1 cellular context compared by ENCODE assay signal in the genomic region with DNA sequence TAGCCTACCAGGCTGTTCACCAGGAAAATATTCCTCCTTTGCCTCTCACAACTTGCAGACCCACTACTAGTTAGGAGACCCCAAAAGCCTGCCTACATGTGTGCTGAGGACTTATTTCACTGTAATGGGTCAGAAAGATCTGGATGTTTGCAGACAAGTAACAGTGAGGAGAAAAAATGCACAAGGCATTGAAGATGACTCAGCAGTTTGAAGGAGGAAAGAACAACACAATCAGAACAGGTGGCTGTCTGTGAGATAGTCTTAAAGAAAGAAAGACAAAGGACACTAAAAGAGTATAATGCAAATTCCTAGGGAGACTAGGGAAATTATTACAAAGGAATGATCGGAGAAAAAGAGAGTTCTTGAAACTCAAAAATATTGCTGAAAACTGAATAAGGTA.
TF ChIP-seq lines count a peak whose summit lies in the region.

No MANE protein-coding gene starts in this region.

TF ChIP-seq in K562, 482 proteins besides CTCF, POLR2A, EP300 and RAD21 (continued from another document):
- TF ChIP-seq RCOR1 (IDR thresholded peaks at IDR 0.05; ENCODE audit: borderline replicate concordance in 1 of 2, low read depth in 2 of 2, low read length in 2 of 2) (no peak), ZNF316 (IDR thresholded peaks at IDR 0.05) (peak; percentile 94), MBD2 (IDR thresholded peaks at IDR 0.05; ENCODE audit: borderline replicate concordance, low read depth) (no peak), ZNF41 (CRISPR knock-in tag; conservative IDR thresholded peaks at IDR 0.05) (no peak), ESRRB (CRISPR knock-in tag; IDR thresholded peaks at IDR 0.05; ENCODE audit: borderline replicate concordance) (no peak), THRAP3 (IDR thresholded peaks at IDR 0.05; ENCODE audit: borderline replicate concordance) (no peak), MAFK (IDR thresholded peaks at IDR 0.05; ENCODE audit: low read length) (peak; percentile 85), MAFF (IDR thresholded peaks at IDR 0.05; ENCODE audit: low read length) (peak; percentile 91), C11orf30 (IDR thresholded peaks at IDR 0.05; ENCODE audit: low read depth) (peak; percentile 89), NFE2 (IDR thresholded peaks at IDR 0.05; ENCODE audit: low read depth) (peak; percentile 81), BACH1 (tag; IDR thresholded peaks at IDR 0.05) (peak; percentile 66)
- TF ChIP-seq, protein P1, sequence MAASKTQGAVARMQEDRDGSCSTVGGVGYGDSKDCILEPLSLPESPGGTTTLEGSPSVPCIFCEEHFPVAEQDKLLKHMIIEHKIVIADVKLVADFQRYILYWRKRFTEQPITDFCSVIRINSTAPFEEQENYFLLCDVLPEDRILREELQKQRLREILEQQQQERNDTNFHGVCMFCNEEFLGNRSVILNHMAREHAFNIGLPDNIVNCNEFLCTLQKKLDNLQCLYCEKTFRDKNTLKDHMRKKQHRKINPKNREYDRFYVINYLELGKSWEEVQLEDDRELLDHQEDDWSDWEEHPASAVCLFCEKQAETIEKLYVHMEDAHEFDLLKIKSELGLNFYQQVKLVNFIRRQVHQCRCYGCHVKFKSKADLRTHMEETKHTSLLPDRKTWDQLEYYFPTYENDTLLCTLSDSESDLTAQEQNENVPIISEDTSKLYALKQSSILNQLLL (CRISPR knock-in tag; IDR thresholded peaks at IDR 0.05; ENCODE audit: borderline replicate concordance) = no peak
- TF ChIP-seq, protein P2, sequence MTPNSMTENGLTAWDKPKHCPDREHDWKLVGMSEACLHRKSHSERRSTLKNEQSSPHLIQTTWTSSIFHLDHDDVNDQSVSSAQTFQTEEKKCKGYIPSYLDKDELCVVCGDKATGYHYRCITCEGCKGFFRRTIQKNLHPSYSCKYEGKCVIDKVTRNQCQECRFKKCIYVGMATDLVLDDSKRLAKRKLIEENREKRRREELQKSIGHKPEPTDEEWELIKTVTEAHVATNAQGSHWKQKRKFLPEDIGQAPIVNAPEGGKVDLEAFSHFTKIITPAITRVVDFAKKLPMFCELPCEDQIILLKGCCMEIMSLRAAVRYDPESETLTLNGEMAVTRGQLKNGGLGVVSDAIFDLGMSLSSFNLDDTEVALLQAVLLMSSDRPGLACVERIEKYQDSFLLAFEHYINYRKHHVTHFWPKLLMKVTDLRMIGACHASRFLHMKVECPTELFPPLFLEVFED (CRISPR knock-in tag; conservative IDR thresholded peaks at IDR 0.05) = no peak
- TF ChIP-seq, protein P3, sequence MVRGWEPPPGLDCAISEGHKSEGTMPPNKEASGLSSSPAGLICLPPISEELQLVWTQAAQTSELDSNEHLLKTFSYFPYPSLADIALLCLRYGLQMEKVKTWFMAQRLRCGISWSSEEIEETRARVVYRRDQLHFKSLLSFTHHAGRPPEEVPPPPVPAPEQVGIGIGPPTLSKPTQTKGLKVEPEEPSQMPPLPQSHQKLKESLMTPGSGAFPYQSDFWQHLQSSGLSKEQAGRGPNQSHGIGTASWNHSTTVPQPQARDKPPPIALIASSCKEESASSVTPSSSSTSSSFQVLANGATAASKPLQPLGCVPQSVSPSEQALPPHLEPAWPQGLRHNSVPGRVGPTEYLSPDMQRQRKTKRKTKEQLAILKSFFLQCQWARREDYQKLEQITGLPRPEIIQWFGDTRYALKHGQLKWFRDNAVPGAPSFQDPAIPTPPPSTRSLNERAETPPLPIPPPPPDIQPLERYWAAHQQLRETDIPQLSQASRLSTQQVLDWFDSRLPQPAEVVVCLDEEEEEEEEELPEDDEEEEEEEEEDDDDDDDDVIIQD (CRISPR knock-in tag; IDR thresholded peaks at IDR 0.05) = no peak
